11 cellular contexts compared by ENCODE assay signal in the genomic region with DNA sequence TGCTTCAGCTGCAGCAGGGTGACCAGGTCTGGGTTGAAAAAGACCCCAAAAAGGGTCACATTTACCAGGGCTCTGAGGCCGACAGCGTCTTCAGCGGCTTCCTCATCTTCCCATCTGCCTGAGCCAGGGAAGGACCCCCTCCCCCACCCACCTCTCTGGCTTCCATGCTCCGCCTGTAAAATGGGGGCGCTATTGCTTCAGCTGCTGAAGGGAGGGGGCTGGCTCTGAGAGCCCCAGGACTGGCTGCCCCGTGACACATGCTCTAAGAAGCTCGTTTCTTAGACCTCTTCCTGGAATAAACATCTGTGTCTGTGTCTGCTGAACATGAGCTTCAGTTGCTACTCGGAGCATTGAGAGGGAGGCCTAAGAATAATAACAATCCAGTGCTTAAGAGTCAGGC. TPM values are rescaled to one million over a fixed set of nuclear protein-coding genes. Genes with fewer than 3 reads are reported as not detected.
DNase-seq lines count a peak whose midpoint lies in the region; ATAC-seq, FAIRE-seq and TF ChIP-seq lines count a peak whose summit lies in the region.
"Had no signal": no experiment of that assay in that cellular context is flagged by ENCODE, and none has a peak within 500 bp of the region (broad histone marks: within the 10 kb centered on the region; RNA-seq: fewer than 3 reads in every experiment).

No MANE protein-coding gene starts in this region.

- CTCF ChIA-PET in IMR-90 (lab: Yijun Ruan, JAX): interaction anchor here (0.6 to 0.9 kb wide), 2 partner anchors 100 to 900 kb away, joined by 3 read pairs; no protein-coding TSS in a partner anchor

- dilution Hi-C loops in IMR-90 (cut with HindIII; ENCODE audit: low sequenced_read_pairs, unreplicated experiment): no loop called here

- FAIRE-seq in D721Med (lab: Jason Lieb, UNC): no peak

- H3K27me3 ChIP-seq in IMR-90 (ENCODE audit: control insufficient read depth, insufficient read depth, low read length): peaks cover 44% of the 10 kb centered on the region

- H3K4me3 ChIP-seq in IMR-90 (ENCODE audit: insufficient read depth, low read depth, low read length) (no peak overlapping the region), coronary artery (peak overlapping the region; percentile 45)

- H3K4me2 ChIP-seq in IMR-90 (ENCODE audit: low read depth, low read length): no peak overlapping the region

- H3K79me1 ChIP-seq in IMR-90 (ENCODE audit: low read depth in 1 of 2, low read length in 2 of 2): no peaks in the 10 kb centered on the region

- POLR2A ChIA-PET in IMR-90 (lab: Charles Lee; ENCODE audit: unreplicated experiment): no interaction called here

- no peak overlapping the region for H3K18ac ChIP-seq in IMR-90 (ENCODE audit: low read depth, low read length)

- no peak overlapping the region for H4K8ac ChIP-seq in IMR-90 (ENCODE audit: low read depth in 2 of 2, low read length in 2 of 2)

- in situ Hi-C loops in IMR-90 (cut with MboI; ENCODE audit: low sequenced_read_pairs): no loop called here

- no peaks in the 10 kb centered on the region; the same call in 1 of the 2 replicates for H3K4me1 ChIP-seq in IMR-90 (ENCODE audit: control insufficient read depth, insufficient read depth, low read length)

- H3K14ac ChIP-seq in IMR-90 (replicated peaks; ENCODE audit: low read depth, low read length): no peak overlapping the region

- ATAC-seq in IMR-90 (ENCODE audit: low read depth) (peak; percentile 74), omental fat pad (ENCODE audit: low FRiP score) (no peak), GM18502 (IDR thresholded peaks at IDR 0.05; ENCODE audit: poor library complexity, unreplicated experiment) (no peak)
- ATAC-seq: Right ventricle myocardium inferior had no signal

- H3K4ac ChIP-seq in IMR-90 (ENCODE audit: low read depth, low read length): no peak overlapping the region

- peaks cover 5% of the 10 kb centered on the region; the same call in 1 of the 2 replicates for H4K20me1 ChIP-seq in IMR-90 (ENCODE audit: insufficient read depth, low read length)

- H3K23ac ChIP-seq in IMR-90 (ENCODE audit: low read depth, low read length): no peak overlapping the region

- DNase-seq in D721Med (ENCODE audit: insufficient read length, low spot score) (no peak), IMR-90 (peak; percentile 67), coronary artery (ENCODE audit: low spot score) (no peak), myocyte (ENCODE audit: low read depth) (peak; percentile 23), GOT3 (lab: John Stamatoyannopoulos, UW) (no peak), omental fat pad (ENCODE audit: low spot score) (no peak), T1000 (lab: John Stamatoyannopoulos, UW) (no peak)
- DNase-seq: hippocampal formation, NCI-H1417 had no signal

- no peak overlapping the region for H2AFZ ChIP-seq in IMR-90 (replicated peaks; ENCODE audit: low read length, poor library complexity)

- H3K9ac ChIP-seq in IMR-90 (ENCODE audit: low read depth, low read length): no peak overlapping the region

- H3K27ac ChIP-seq in IMR-90 (ENCODE audit: insufficient read depth, low read length): no peak overlapping the region
- H3K27ac ChIP-seq in coronary artery: peak overlapping the region in 1 of 2 donors; percentile 41

- no peak overlapping the region for H2BK120ac ChIP-seq in IMR-90 (ENCODE audit: low read depth, low read length)

- peaks cover 3% of the 10 kb centered on the region; the same call in 1 of the 2 replicates for H3K9me3 ChIP-seq in IMR-90 (ENCODE audit: control insufficient read depth, insufficient read depth, low read length)

- BruUV-seq in IMR-90 (replicated peaks; lab: Mats Ljungman, UMichigan): no TSS peak

- H3K56ac ChIP-seq in IMR-90 (ENCODE audit: extremely low read depth, insufficient read depth, low read length): no peak overlapping the region

- H4K91ac ChIP-seq in IMR-90 (ENCODE audit: insufficient read depth, low read depth, low read length): no peak overlapping the region

- no peak overlapping the region for H2BK20ac ChIP-seq in IMR-90 (ENCODE audit: low read depth, low read length)

- TF ChIP-seq POLR2A in IMR-90 (IDR thresholded peaks at IDR 0.05; ENCODE audit: low read depth, low read length): no peak

- WGBS in IMR-90 (ENCODE audit: extremely low coverage in 2 of 2, insufficient read length in 1 of 2), 2 experiments: no CpG with 5 or more reads among the region's 8 CpGs

- no peak overlapping the region for H4K5ac ChIP-seq in IMR-90 (ENCODE audit: low read depth, low read length)

- H2AK5ac ChIP-seq in IMR-90 (ENCODE audit: low read depth, low read length): no peak overlapping the region

- H2BK5ac ChIP-seq in IMR-90 (ENCODE audit: low read depth, low read length, poor library complexity, severe bottlenecking): no peak overlapping the region

- H3K9me1 ChIP-seq in IMR-90 (ENCODE audit: insufficient read depth, low read length): no peaks in the 10 kb centered on the region

- no peak overlapping the region for H2BK15ac ChIP-seq in IMR-90 (ENCODE audit: low read depth, low read length)

- no peaks in the 10 kb centered on the region for H3K36me3 ChIP-seq in IMR-90 (ENCODE audit: control insufficient read depth, insufficient read depth, low read length)

- intact Hi-C loops in IMR-90 (cut with micrococcal nuclease): no loop called here

- TF ChIP-seq CTCF in D721Med (IDR thresholded peaks at IDR 0.05; ENCODE audit: insufficient read depth, missing control alignments) (peak; percentile 33), IMR-90 (conservative IDR thresholded peaks at IDR 0.05; ENCODE audit: low read depth, low read length) (peak; percentile 24; the same call in 1 of the 2 replicates), coronary artery (IDR thresholded peaks at IDR 0.05) (no peak), omental fat pad (IDR thresholded peaks at IDR 0.05) (no peak)

- TF ChIP-seq RAD21 in IMR-90 (IDR thresholded peaks at IDR 0.05; ENCODE audit: low read length): no peak

- H2AK9ac ChIP-seq in IMR-90 (replicated peaks; ENCODE audit: low read depth, low read length, poor library complexity): no peak overlapping the region

TF ChIP-seq in IMR-90, 13 proteins besides CTCF, POLR2A, EP300 and RAD21:
- TF ChIP-seq BHLHE40 (IDR thresholded peaks at IDR 0.05; ENCODE audit: low read depth, low read length) (no peak), RCOR1 (IDR thresholded peaks at IDR 0.05; ENCODE audit: insufficient replicate concordance, low read length) (no peak), MAZ (IDR thresholded peaks at IDR 0.05; ENCODE audit: borderline replicate concordance, low read depth, low read length) (peak; percentile 77), CEBPB (IDR thresholded peaks at IDR 0.05; ENCODE audit: low read depth, low read length) (no peak), SMC3 (IDR thresholded peaks at IDR 0.05; ENCODE audit: low read depth, low read length) (no peak)
- TF ChIP-seq, protein P1, sequence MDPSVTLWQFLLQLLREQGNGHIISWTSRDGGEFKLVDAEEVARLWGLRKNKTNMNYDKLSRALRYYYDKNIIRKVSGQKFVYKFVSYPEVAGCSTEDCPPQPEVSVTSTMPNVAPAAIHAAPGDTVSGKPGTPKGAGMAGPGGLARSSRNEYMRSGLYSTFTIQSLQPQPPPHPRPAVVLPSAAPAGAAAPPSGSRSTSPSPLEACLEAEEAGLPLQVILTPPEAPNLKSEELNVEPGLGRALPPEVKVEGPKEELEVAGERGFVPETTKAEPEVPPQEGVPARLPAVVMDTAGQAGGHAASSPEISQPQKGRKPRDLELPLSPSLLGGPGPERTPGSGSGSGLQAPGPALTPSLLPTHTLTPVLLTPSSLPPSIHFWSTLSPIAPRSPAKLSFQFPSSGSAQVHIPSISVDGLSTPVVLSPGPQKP (IDR thresholded peaks at IDR 0.05; ENCODE audit: borderline replicate concordance, low read depth, low read length): no peak
- TF ChIP-seq, protein P2, sequence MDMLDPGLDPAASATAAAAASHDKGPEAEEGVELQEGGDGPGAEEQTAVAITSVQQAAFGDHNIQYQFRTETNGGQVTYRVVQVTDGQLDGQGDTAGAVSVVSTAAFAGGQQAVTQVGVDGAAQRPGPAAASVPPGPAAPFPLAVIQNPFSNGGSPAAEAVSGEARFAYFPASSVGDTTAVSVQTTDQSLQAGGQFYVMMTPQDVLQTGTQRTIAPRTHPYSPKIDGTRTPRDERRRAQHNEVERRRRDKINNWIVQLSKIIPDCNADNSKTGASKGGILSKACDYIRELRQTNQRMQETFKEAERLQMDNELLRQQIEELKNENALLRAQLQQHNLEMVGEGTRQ (IDR thresholded peaks at IDR 0.05; ENCODE audit: low read depth, low read length): peak; percentile 14; the same call in 1 of the 2 replicates
TF ChIP-seq in IMR-90: peak in this region for 2.

RNA-seq across cellular contexts. Expression of gene C1QA, which starts 2.9 kb away (rescaled TPM):
- total RNA-seq in IMR-90 (2012; rRNA removed) (not detected in 2 replicates), myocyte (not detected in 2 replicates), omental fat pad (100 to 1,000 TPM; 273 to 435 (median 364) TPM)
- polyA plus RNA-seq in IMR-90 (2012; rRNA removed): not detected in 2 replicates
- polyA plus RNA-seq in IMR-90 (2012; cell fraction: cytosol; rRNA removed): not detected in 2 replicates
- polyA plus RNA-seq in IMR-90 (2012; cell fraction: nucleus; rRNA removed; ENCODE audit: low replicate concordance): not detected in 2 replicates
- not detected for polyA plus RNA-seq in myocyte (2012)

RNA-seq across cellular contexts. Expression of gene C1QC, which starts 4.1 kb away (rescaled TPM):
- total RNA-seq in IMR-90 (2012; rRNA removed) (not detected in 2 replicates), myocyte (not detected in 2 replicates), omental fat pad (100 to 1,000 TPM; 224 to 461 (median 398) TPM)
- polyA plus RNA-seq in IMR-90 (2012; rRNA removed): not detected in 2 replicates
- polyA plus RNA-seq in IMR-90 (2012; cell fraction: cytosol; rRNA removed): not detected in 2 replicates
- polyA plus RNA-seq in IMR-90 (2012; cell fraction: nucleus; rRNA removed; ENCODE audit: low replicate concordance): not detected in 2 replicates
- not detected for polyA plus RNA-seq in myocyte (2012)

RNA-seq across cellular contexts. Expression of gene C1QB, which starts 13.8 kb away (rescaled TPM):
- total RNA-seq in IMR-90 (2012; rRNA removed) (not detected in 2 replicates), myocyte (not detected in 2 replicates), omental fat pad (1,000 to 10,000 TPM in 1 of 4 donors, 100 to 1,000 TPM in 3; 692 to 1,052 (median 953) TPM)
- not detected in 2 replicates for polyA plus RNA-seq in IMR-90 (2012; rRNA removed)
- polyA plus RNA-seq in IMR-90 (2012; cell fraction: cytosol; rRNA removed): not detected in 2 replicates
- not detected in 2 replicates for polyA plus RNA-seq in IMR-90 (2012; cell fraction: nucleus; rRNA removed; ENCODE audit: low replicate concordance)
- polyA plus RNA-seq in myocyte (2012): not detected

Comparison
In these comparisons a context has a peak if more than half of its experiments do, and no peak if none do; other contexts are left out.
1. DNase-seq: peak in IMR-90 (single experiment) and myocyte (single experiment); none in D721Med (single experiment), coronary artery (single experiment), GOT3 (single experiment), omental fat pad (single experiment) and T1000 (single experiment).
2. CTCF ChIP-seq: peak in D721Med (single experiment) and IMR-90 (single experiment); none in coronary artery (single experiment) and omental fat pad (0 of 3).
3. RNA of gene C1QA, which starts 2.9 kb away (total RNA-seq): 273 to 435 TPM in omental fat pad; not detected in IMR-90 and not detected in myocyte; every median in the first group is over 100 times any median in the second.
4. RNA of gene C1QC, which starts 4.1 kb away (total RNA-seq): 224 to 461 TPM in omental fat pad; not detected in IMR-90 and not detected in myocyte; every median in the first group is over 100 times any median in the second.
5. RNA of gene C1QB, which starts 13.8 kb away (total RNA-seq): 692 to 1,052 TPM in omental fat pad; not detected in IMR-90 and not detected in myocyte; every median in the first group is over 100 times any median in the second.